ENCODE assay signal across 30 cellular contexts in genomic region chrX:106621836-106622235, GRCh38.
"Had no signal": no experiment of that assay in that cellular context is flagged by ENCODE, and none has a peak within 500 bp of the region (broad histone marks: within the 10 kb centered on the region; RNA-seq: fewer than 3 reads in every experiment).

No MANE protein-coding gene starts in this region.

- H3K27ac ChIP-seq: adrenal gland, body of pancreas, esophagus muscularis mucosa, foreskin keratinocyte, gastrocnemius medialis, heart left ventricle, WERI-Rb-1 had no signal

- H3K9me3 ChIP-seq: body of pancreas, esophagus muscularis mucosa, gastrocnemius medialis, heart left ventricle had no signal

- H3K4me1 ChIP-seq: adrenal gland, body of pancreas, esophagus muscularis mucosa, foreskin keratinocyte, gastrocnemius medialis, heart left ventricle had no signal

- H3K27me3 ChIP-seq: body of pancreas, esophagus muscularis mucosa, foreskin keratinocyte, gastrocnemius medialis had no signal

- H3K36me3 ChIP-seq: adrenal gland, esophagus muscularis mucosa, gastrocnemius medialis, heart left ventricle, WERI-Rb-1 had no signal

- H3K4me3 ChIP-seq: adrenal gland, body of pancreas, esophagus muscularis mucosa, gastrocnemius medialis, heart left ventricle had no signal

- DNase-seq: activated B cell treated with CpG ODN at 0.5 μM for 24 hours; activated CD4-positive, alpha-beta T cell treated with anti-CD3 and anti-CD28 coated beads for 48 hours; activated CD4-positive, alpha-beta T cell treated with anti-CD3 and anti-CD28 coated beads, Interleukin-2, amount 50 U/mL, for 1 hour; activated CD4-positive, alpha-beta T cell treated with anti-CD3 and anti-CD28 coated beads, Interleukin-2, amount 50 U/mL, for 48 hours; activated CD8-positive, alpha-beta memory T cell treated with anti-CD3 and anti-CD28 coated beads for 24 hours; activated CD8-positive, alpha-beta T cell treated with anti-CD3 and anti-CD28 coated beads for 36 hours; activated effector memory CD4-positive, alpha-beta T cell treated with Interleukin-2 at 50 U/mL for 16 hours; activated gamma-delta T cell treated with Interleukin-2 at 50 U/mL for 16 hours; activated naive CD4-positive, alpha-beta T cell treated with Interleukin-2 at 50 U/mL for 16 hours; activated naive CD8-positive, alpha-beta T cell treated with anti-CD3 and anti-CD28 coated beads for 36 hours; activated naive CD8-positive, alpha-beta T cell treated with anti-CD3 and anti-CD28 coated beads, Interleukin-2, amount 50 U/mL, for 24 hours; activated T-cell treated with anti-CD3 and anti-CD28 coated beads, Interleukin-2, amount 50 U/mL, for 4 hours; adrenal gland; amygdala; aorta; body of pancreas; caudate nucleus; cortex of kidney; dermis blood vessel endothelial cell; effector CD4-positive, alpha-beta T cell; effector memory CD8-positive, alpha-beta T cell; erythroblast; foreskin keratinocyte; gastrocnemius medialis; glutamatergic neuron; heart left ventricle; T-helper 17 cell; T1000; WERI-Rb-1 had no signal
